In genomic region chr17:42388381-42389134, GRCh38 we compare ENCODE assay signal across 1 cellular context.
TF ChIP-seq lines count a peak whose summit lies in the region.

TSS of gene STAT3 (minus strand) at chr17:42388442. CDS start at chr17:42348516, 39,926 bp downstream.

TF ChIP-seq in K562, 482 proteins besides CTCF, POLR2A, EP300 and RAD21 (continued from another document and continues in another):
- TF ChIP-seq ZNF512 (tag; IDR thresholded peaks at IDR 0.05) (no peak), ZNF253 (CRISPR knock-in tag; conservative IDR thresholded peaks at IDR 0.05) (no peak), ETV6 (IDR thresholded peaks at IDR 0.05; ENCODE audit: borderline replicate concordance in 1 of 2, low read depth in 2 of 2, low read length in 1 of 2) (no peak), ETV6 (CRISPR knock-in tag; IDR thresholded peaks at IDR 0.05; ENCODE audit: borderline replicate concordance) (0 out of 2 replicates have a peak, but pooled peaks have one; percentile 34), ZNF668 (CRISPR knock-in tag; IDR thresholded peaks at IDR 0.05) (no peak), SNIP1 (IDR thresholded peaks at IDR 0.05; ENCODE audit: low read depth) (no peak), SP2 (IDR thresholded peaks at IDR 0.05; ENCODE audit: extremely low read depth, low read depth, low read length, poor library complexity, severe bottlenecking) (peak; percentile 77), MYNN (IDR thresholded peaks at IDR 0.05) (peak; percentile 89), MYNN (CRISPR knock-in tag; IDR thresholded peaks at IDR 0.05) (no peak), BRD4 (IDR thresholded peaks at IDR 0.05) (no peak), ZFX (CRISPR knock-in tag; IDR thresholded peaks at IDR 0.05) (no peak), SRF (CRISPR knock-in tag; IDR thresholded peaks at IDR 0.05) (peak in 1 of 2 experiments; percentile 29; a peak in 1 of 4 replicates), TFAP4 (CRISPR knock-in tag; IDR thresholded peaks at IDR 0.05; ENCODE audit: borderline replicate concordance) (peak; percentile 99), PKNOX1 (IDR thresholded peaks at IDR 0.05) (peak; percentile 99), TEAD1 (CRISPR knock-in tag; IDR thresholded peaks at IDR 0.05) (peak; percentile 65 to 77; a peak in 2 of 4 replicates), CTBP1 (IDR thresholded peaks at IDR 0.05; ENCODE audit: borderline replicate concordance) (peak; percentile 93; the same call in 1 of the 2 replicates), FOS (IDR thresholded peaks at IDR 0.05; ENCODE audit: extremely low read depth, insufficient read length) (peak; percentile 86), ZNF398 (CRISPR knock-in tag; IDR thresholded peaks at IDR 0.05) (no peak), SP1 (CRISPR knock-in tag; IDR thresholded peaks at IDR 0.05) (peak; percentile 99), CREB3L1 (IDR thresholded peaks at IDR 0.05; ENCODE audit: borderline replicate concordance, low read depth) (peak; percentile 35; the same call in 1 of the 2 replicates), RBM17 (IDR thresholded peaks at IDR 0.05; ENCODE audit: borderline replicate concordance, low read depth, low read length) (no peak), JUNB (CRISPR knock-in tag; conservative IDR thresholded peaks at IDR 0.05) (no peak), PML (IDR thresholded peaks at IDR 0.05; ENCODE audit: low read length) (no peak), ZSCAN29 (IDR thresholded peaks at IDR 0.05) (no peak), U2AF2 (optimal IDR thresholded peaks at IDR 0.05; ENCODE audit: low read depth, low read length) (no peak), SAFB (IDR thresholded peaks at IDR 0.05; ENCODE audit: borderline replicate concordance, low read depth, low read length) (0 out of 2 replicates have a peak, but pooled peaks have one; percentile 16), PHB (CRISPR knock-in tag; IDR thresholded peaks at IDR 0.05) (no peak), MEIS2 (IDR thresholded peaks at IDR 0.05; ENCODE audit: partially characterized antibody) (peak; percentile 74), ZNF232 (CRISPR knock-in tag; IDR thresholded peaks at IDR 0.05) (no peak), RREB1 (CRISPR knock-in tag; IDR thresholded peaks at IDR 0.05) (no peak), ZHX1 (conservative IDR thresholded peaks at IDR 0.05; ENCODE audit: low read length) (0 out of 2 replicates have a peak, but pooled peaks have one; percentile 27), ZNF277 (CRISPR knock-in tag; IDR thresholded peaks at IDR 0.05; ENCODE audit: borderline replicate concordance) (no peak), VEZF1 (CRISPR knock-in tag; IDR thresholded peaks at IDR 0.05) (peak; percentile 98), MYC (IDR thresholded peaks at IDR 0.05; ENCODE audit: low read depth, low read length) (peak; percentile 85), MYC (CRISPR knock-in tag; IDR thresholded peaks at IDR 0.05; ENCODE audit: borderline replicate concordance, low read depth) (0 out of 2 replicates have a peak, but pooled peaks have one; percentile 27), ID3 (CRISPR knock-in tag; IDR thresholded peaks at IDR 0.05) (no peak), ID3 (tag; IDR thresholded peaks at IDR 0.05) (peak; percentile 80), ESRRA (IDR thresholded peaks at IDR 0.05; ENCODE audit: borderline replicate concordance, low read depth) (peak; percentile 78; the same call in 1 of the 2 replicates), FOXK2 (conservative IDR thresholded peaks at IDR 0.05 in 1 of 2, IDR thresholded peaks at IDR 0.05 in 1 of 2; ENCODE audit: low read depth in 2 of 2) (peak; percentile 34 to 36; a peak in 1 of 4 replicates), USF1 (CRISPR knock-in tag; IDR thresholded peaks at IDR 0.05) (0 out of 2 replicates have a peak, but pooled peaks have one; percentile 11), ETV5 (CRISPR knock-in tag; IDR thresholded peaks at IDR 0.05; ENCODE audit: low read depth) (peak; percentile 28; the same call in 1 of the 2 replicates), ZNF134 (CRISPR knock-in tag; conservative IDR thresholded peaks at IDR 0.05) (no peak)
